Comparison of ENCODE assay signal across 19 cellular contexts in genomic region chr12:121219353-121219986, GRCh38.
"Had no signal": no experiment of that assay in that cellular context is flagged by ENCODE, and none has a peak within 500 bp of the region (broad histone marks: within the 10 kb centered on the region; RNA-seq: fewer than 3 reads in every experiment).

No MANE protein-coding gene starts in this region.

- H3K27me3 Mint-ChIP-seq: activated B cell treated with CpG ODN at 0.5 μM for 24 hours had no signal

- H3K27ac Mint-ChIP-seq: activated B cell treated with CpG ODN at 0.5 μM for 24 hours had no signal

- ATAC-seq: activated naive CD4-positive, alpha-beta T cell treated with anti-CD3 and anti-CD28 coated beads, Interleukin-2, amount 50 U/mL, for 72 hours; esophagus mucosa; lower lobe of right lung; natural killer cell; psoas muscle; right lobe of liver; stimulated activated naive CD8-positive, alpha-beta T cell treated with anti-CD3 and anti-CD28 coated beads, Interleukin-15, Interleukin-2, amounts not matched to agents 100 U/mL and 50 U/mL, for 24 hours had no signal

- H3K4me3 ChIP-seq: lower lobe of right lung, psoas muscle, right lobe of liver, suprapubic skin, upper lobe of left lung had no signal

- H3K36me3 Mint-ChIP-seq: natural killer cell had no signal

- H3K9me3 ChIP-seq: lower lobe of right lung, psoas muscle, right lobe of liver, suprapubic skin, upper lobe of left lung had no signal

- H3K9me3 Mint-ChIP-seq: activated B cell treated with CpG ODN at 0.5 μM for 24 hours; activated naive CD4-positive, alpha-beta T cell treated with anti-CD3 and anti-CD28 coated beads, Interleukin-2, amount 50 U/mL, for 72 hours; activated T-helper 1 cell treated with anti-CD3 and anti-CD28 coated beads, Interleukin-12 subunit alpha, Interleukin-12 subunit beta, Interleukin-2, Interleukin-4 antibody, amounts not matched to agents 30 ng/mL and 10 ng/mL and 1 ng/mL, durations not matched to agents 14 hours and 24 hours and 36 hours; immature natural killer cell; natural killer cell had no signal

- FAIRE-seq: bronchial epithelial cell, endometrium had no signal

- H3K36me3 ChIP-seq: right lobe of liver had no signal

- H3K4me3 Mint-ChIP-seq: activated B cell treated with CpG ODN at 0.5 μM for 24 hours; activated T-helper 1 cell treated with anti-CD3 and anti-CD28 coated beads, Interleukin-12 subunit alpha, Interleukin-12 subunit beta, Interleukin-2, Interleukin-4 antibody, amounts not matched to agents 30 ng/mL and 10 ng/mL and 1 ng/mL, durations not matched to agents 14 hours and 24 hours and 36 hours; immature natural killer cell; natural killer cell had no signal

- H3K27ac ChIP-seq: lower lobe of right lung, psoas muscle, right lobe of liver, suprapubic skin, upper lobe of left lung had no signal

- H3K4me1 ChIP-seq: psoas muscle had no signal

- DNase-seq: activated B cell treated with CpG ODN at 0.5 μM for 24 hours; activated CD8-positive, alpha-beta memory T cell treated with anti-CD3 and anti-CD28 coated beads, Interleukin-2, amount 50 U/mL, for 4 hours; aorta; immature natural killer cell; lower lobe of right lung; natural killer cell; nucleus accumbens; psoas muscle; right lobe of liver; stimulated activated CD4-positive, alpha-beta T cell treated with anti-CD3 and anti-CD28 coated beads, Interleukin-2, amount 100 ng/mL, for 24 hours; stimulated activated naive CD8-positive, alpha-beta T cell treated with anti-CD3 and anti-CD28 coated beads, Interleukin-15, Interleukin-2, amounts not matched to agents 100 U/mL and 50 U/mL, for 24 hours; T-helper 1 cell; upper lobe of left lung had no signal

- H3K27me3 ChIP-seq: right lobe of liver, suprapubic skin, upper lobe of left lung had no signal
